1 cellular context compared by ENCODE assay signal in genomic region chr7:92131093-92131492, GRCh38.
TF ChIP-seq lines count a peak whose summit lies in the region.

No MANE protein-coding gene starts in this region.

TF ChIP-seq in GM12891, 5 proteins besides CTCF, POLR2A, EP300 and RAD21:
- TF ChIP-seq SPI1 (IDR thresholded peaks at IDR 0.05; ENCODE audit: low read depth, low read length), result peak; percentile 61
- TF ChIP-seq PAX5 (IDR thresholded peaks at IDR 0.05; ENCODE audit: insufficient read depth, low read length, severe bottlenecking), result no peak
- TF ChIP-seq POU2F2 (IDR thresholded peaks at IDR 0.05; ENCODE audit: low read depth, low read length), result no peak
- no peak for TF ChIP-seq TAF1 (IDR thresholded peaks at IDR 0.05; ENCODE audit: low read depth, low read length)
- TF ChIP-seq POLR2AphosphoS5 (IDR thresholded peaks at IDR 0.05; ENCODE audit: low read depth, low read length), result no peak
